Comparison of ENCODE assay signal across 8 cellular contexts in the genomic region with DNA sequence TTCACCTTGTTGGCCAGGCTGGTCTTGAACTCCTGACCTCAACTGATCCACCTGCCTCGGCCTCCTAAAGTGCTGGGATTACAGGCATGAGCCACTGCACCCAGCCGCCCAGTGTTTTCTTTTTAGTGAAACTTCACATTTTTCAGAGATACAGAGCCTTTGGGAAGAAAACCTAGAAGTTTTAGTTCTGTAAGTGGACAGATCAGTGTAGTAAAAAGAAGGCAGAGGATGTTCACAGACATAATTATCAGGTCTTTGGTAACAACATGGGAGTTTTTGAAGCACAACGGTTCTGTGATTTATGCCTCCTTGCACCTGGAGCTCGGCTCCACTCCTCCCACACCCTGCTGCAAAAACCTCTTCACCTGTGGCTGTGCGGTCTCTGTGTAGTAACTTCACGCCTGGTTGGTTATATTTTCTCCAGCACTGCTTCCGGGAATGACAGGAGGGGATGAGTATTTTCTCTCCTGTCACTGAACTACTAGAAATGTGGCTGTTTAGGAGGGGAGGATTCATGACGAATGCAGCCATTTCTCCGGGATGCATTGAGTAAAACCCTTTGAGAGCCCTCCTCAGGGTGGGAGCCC.
DNase-seq lines count a peak whose midpoint lies in the region; ATAC-seq and TF ChIP-seq lines count a peak whose summit lies in the region.

No MANE protein-coding gene starts in this region.

- H3K4me1 Mint-ChIP-seq in activated naive CD4-positive, alpha-beta T cell treated with anti-CD3 and anti-CD28 coated beads for 36 hours (ENCODE audit: low read depth) = peaks cover 36% of the 10 kb centered on the region
- H3K4me1 Mint-ChIP-seq in nephron progenitor cell = peaks cover 29% of the 10 kb centered on the region

- H3K27me3 Mint-ChIP-seq in activated naive CD4-positive, alpha-beta T cell treated with anti-CD3 and anti-CD28 coated beads for 36 hours (ENCODE audit: low read depth) = no peaks in the 10 kb centered on the region
- no peaks in the 10 kb centered on the region for H3K27me3 Mint-ChIP-seq in nephron progenitor cell (ENCODE audit: low read depth, poor library complexity)

- H3K9me2 ChIP-seq in OCI-LY1 (ENCODE audit: low read depth, low read length) = no peaks in the 10 kb centered on the region

- CTCF ChIA-PET in activated naive CD4-positive, alpha-beta T cell treated with anti-CD3 and anti-CD28 coated beads for 36 hours (lab: Charles Lee) = no interaction called here

- no peak overlapping the region for H3K4me3 Mint-ChIP-seq in activated naive CD4-positive, alpha-beta T cell treated with anti-CD3 and anti-CD28 coated beads for 36 hours
- H3K4me3 Mint-ChIP-seq in nephron progenitor cell = no peak overlapping the region

- H3K9ac ChIP-seq in OCI-LY1 (ENCODE audit: low read length) = peak overlapping the region; percentile 23; the same call in 1 of the 2 replicates

- peak overlapping the region; percentile 50 for H3K27ac Mint-ChIP-seq in activated naive CD4-positive, alpha-beta T cell treated with anti-CD3 and anti-CD28 coated beads for 36 hours
- H3K27ac Mint-ChIP-seq in nephron progenitor cell = peak overlapping the region; percentile 71

- H3K9me3 ChIP-seq in OCI-LY1 (ENCODE audit: low read length) (no peaks in the 10 kb centered on the region), WERI-Rb-1 (ENCODE audit: severe bottlenecking) (no peaks in the 10 kb centered on the region), osteoblast (ENCODE audit: low read depth, low read length) (no peaks in the 10 kb centered on the region)

- H3K79me2 ChIP-seq in OCI-LY1 (ENCODE audit: insufficient read depth, low read length) = no peaks in the 10 kb centered on the region
- H3K79me2 ChIP-seq in osteoblast (ENCODE audit: insufficient read depth, low read length) = no peaks in the 10 kb centered on the region

- H3K27me3 ChIP-seq in OCI-LY1 (ENCODE audit: insufficient read depth, low read length) = no peaks in the 10 kb centered on the region
- H3K27me3 ChIP-seq in WERI-Rb-1 (ENCODE audit: insufficient read depth, low read depth, severe bottlenecking) = no peaks in the 10 kb centered on the region
- no peaks in the 10 kb centered on the region for H3K27me3 ChIP-seq in osteoblast (ENCODE audit: insufficient read depth, low read length)

- H3K27ac ChIP-seq in OCI-LY1 (ENCODE audit: low read depth, low read length, poor library complexity, severe bottlenecking) (peak overlapping the region; percentile 90), WERI-Rb-1 (no peak overlapping the region), osteoblast (ENCODE audit: low read depth, low read length) (no peak overlapping the region)

- peaks cover 50% of the 10 kb centered on the region for H3K4me1 ChIP-seq in OCI-LY1 (ENCODE audit: insufficient read depth, low read length, severe bottlenecking)
- H3K4me1 ChIP-seq in osteoblast (ENCODE audit: insufficient read depth, low read length) = peaks cover 2% of the 10 kb centered on the region

- peak; percentile 63 for DNase-seq in activated naive CD4-positive, alpha-beta T cell treated with anti-CD3 and anti-CD28 coated beads for 36 hours
- no peak for DNase-seq in activated naive CD4-positive, alpha-beta T cell treated with Interleukin-2 at 50 U/mL for 16 hours
- DNase-seq in nephron progenitor cell = peak; percentile 13
- DNase-seq in WERI-Rb-1 = no peak
- no peak for DNase-seq in osteoblast (ENCODE audit: insufficient read length, low spot score, missing footprints)
- DNase-seq in RPMI8226 = no peak

- H4K20me1 ChIP-seq in OCI-LY1 (ENCODE audit: insufficient read depth, low read length) (no peaks in the 10 kb centered on the region), osteoblast (ENCODE audit: insufficient read depth, low read length) (no peaks in the 10 kb centered on the region)

- TF ChIP-seq CTCF in OCI-LY1 (IDR thresholded peaks at IDR 0.05; ENCODE audit: low read length) (no peak), nephron progenitor cell (IDR thresholded peaks at IDR 0.05) (no peak), WERI-Rb-1 (IDR thresholded peaks at IDR 0.05; ENCODE audit: low read depth, low read length) (no peak), osteoblast (IDR thresholded peaks at IDR 0.05; ENCODE audit: extremely low read depth, low read depth, low read length) (no peak)

- peak; percentile 53 for ATAC-seq in HG03103 (IDR thresholded peaks at IDR 0.05; ENCODE audit: low read depth, unreplicated experiment)

- no peak overlapping the region for H2AFZ ChIP-seq in OCI-LY1 (ENCODE audit: low read length)
- no peak overlapping the region for H2AFZ ChIP-seq in osteoblast (ENCODE audit: low read length)

- intact Hi-C loops in activated naive CD4-positive, alpha-beta T cell treated with anti-CD3 and anti-CD28 coated beads for 36 hours (cut with micrococcal nuclease) = no loop called here

- H3K4me3 ChIP-seq in OCI-LY1 (ENCODE audit: low read depth, low read length, poor library complexity, severe bottlenecking) = peak overlapping the region; percentile 29
- H3K4me3 ChIP-seq in WERI-Rb-1 (ENCODE audit: low read depth, low read length) = no peak overlapping the region
- no peak overlapping the region for H3K4me3 ChIP-seq in osteoblast (ENCODE audit: insufficient read depth, low read length)

- no peaks in the 10 kb centered on the region for H3K9me3 Mint-ChIP-seq in activated naive CD4-positive, alpha-beta T cell treated with anti-CD3 and anti-CD28 coated beads for 36 hours
- H3K9me3 Mint-ChIP-seq in nephron progenitor cell = no peaks in the 10 kb centered on the region

- H3K4me2 ChIP-seq in OCI-LY1 (ENCODE audit: low read length) (peak overlapping the region; percentile 56), osteoblast (ENCODE audit: insufficient read depth, low read length) (no peak overlapping the region)

- peaks cover 5% of the 10 kb centered on the region; the same call in 1 of the 2 replicates for H3F3A ChIP-seq in OCI-LY1 (ENCODE audit: insufficient read depth, low read length)

- H3K36me3 ChIP-seq in OCI-LY1 (ENCODE audit: insufficient read depth, low read length) (no peaks in the 10 kb centered on the region), WERI-Rb-1 (no peaks in the 10 kb centered on the region), osteoblast (ENCODE audit: insufficient read depth, low read length) (no peaks in the 10 kb centered on the region)

- H3K36me3 Mint-ChIP-seq in activated naive CD4-positive, alpha-beta T cell treated with anti-CD3 and anti-CD28 coated beads for 36 hours (ENCODE audit: low read depth) = no peaks in the 10 kb centered on the region
- no peaks in the 10 kb centered on the region for H3K36me3 Mint-ChIP-seq in nephron progenitor cell (ENCODE audit: low read depth)

Comparison
In these comparisons a context has a peak if more than half of its experiments do, and no peak if none do; other contexts are left out.
1. DNase-seq: peak in activated naive CD4-positive, alpha-beta T cell treated with anti-CD3 and anti-CD28 coated beads for 36 hours (single experiment) and nephron progenitor cell (single experiment); none in activated naive CD4-positive, alpha-beta T cell treated with Interleukin-2 at 50 U/mL for 16 hours (single experiment), WERI-Rb-1 (single experiment), osteoblast (single experiment) and RPMI8226 (single experiment).